In the genomic region with DNA sequence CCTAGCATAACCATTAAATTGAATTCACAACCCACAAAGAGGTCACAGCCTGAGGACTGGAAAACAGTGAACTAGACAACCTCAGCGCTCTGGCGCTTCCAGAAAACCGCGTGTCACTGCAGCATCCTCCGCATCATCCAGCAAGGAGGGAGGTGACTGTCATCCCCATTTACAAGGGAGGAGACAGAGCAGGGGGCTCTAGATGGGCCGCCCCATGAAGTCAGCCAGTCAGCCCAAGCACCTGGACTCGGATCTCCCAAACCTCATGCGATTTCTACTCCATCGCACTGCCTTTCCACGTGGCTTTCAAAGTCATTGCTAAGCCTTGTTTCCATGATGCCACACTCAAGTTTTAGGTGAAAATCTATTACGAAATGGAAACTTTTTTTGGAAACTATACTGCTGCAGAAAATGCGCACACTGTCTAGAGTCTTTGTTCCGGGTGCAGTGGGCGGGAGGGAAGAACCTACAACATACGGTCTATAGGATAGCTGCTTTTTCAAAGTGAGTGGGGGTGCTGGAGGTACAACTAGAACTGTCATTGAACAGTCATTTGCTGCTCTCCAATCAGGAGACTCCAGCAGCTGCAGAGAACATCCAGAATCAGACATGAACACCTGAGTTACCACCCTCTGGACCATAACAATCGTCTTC, we compare ENCODE assay signal across 14 cellular contexts. TPM values are rescaled to one million over a fixed set of nuclear protein-coding genes. Genes with fewer than 3 reads are reported as not detected.
DNase-seq lines count a peak whose midpoint lies in the region; ATAC-seq, FAIRE-seq and TF ChIP-seq lines count a peak whose summit lies in the region.
"Had no signal": no experiment of that assay in that cellular context is flagged by ENCODE, and none has a peak within 500 bp of the region (broad histone marks: within the 10 kb centered on the region; RNA-seq: fewer than 3 reads in every experiment).

No MANE protein-coding gene starts in this region.

- no peak for DNase-seq in DND-41
- no peak for DNase-seq in PC-3
- DNase-seq in astrocyte (ENCODE audit: low read depth) = no peak
- peak; percentile 62 for DNase-seq in osteoblast (ENCODE audit: insufficient read length, low spot score, missing footprints)
- DNase-seq in SHP77 (lab: John Stamatoyannopoulos, UW) = no peak
- no peak for DNase-seq in COLO668 (lab: John Stamatoyannopoulos, UW; ENCODE audit: unreplicated experiment)
- no peak for DNase-seq in glomerular visceral epithelial cell (ENCODE audit: extremely low spot score)
- DNase-seq: central memory CD4-positive, alpha-beta T cell; DMS79 treated with DMSO at 0.1 percent for 48 hours; GOT3; left lung; NCI-H1417 treated with DMSO at 0.1 percent for 48 hours; Peyer's patch had no signal

- H3K4me3 ChIP-seq in DND-41 (ENCODE audit: low read depth in 1 of 2, low read length in 2 of 2) (peak overlapping the region in 1 of 2 experiments; percentile 9; a peak in 1 of 4 replicates), PC-3 (ENCODE audit: low read length) (no peak overlapping the region), astrocyte (ENCODE audit: insufficient read depth, low read depth, low read length) (no peak overlapping the region), osteoblast (ENCODE audit: insufficient read depth, low read length) (no peak overlapping the region)
- H3K4me3 ChIP-seq: Peyer's patch had no signal

- H3K36me3 ChIP-seq in DND-41 (ENCODE audit: insufficient read depth, low read length) (peaks cover 53% of the 10 kb centered on the region), PC-3 (ENCODE audit: low read depth, low read length) (no peaks in the 10 kb centered on the region), astrocyte (ENCODE audit: insufficient read depth, low read length) (peaks cover 2% of the 10 kb centered on the region), osteoblast (ENCODE audit: insufficient read depth, low read length) (peaks cover 21% of the 10 kb centered on the region)
- H3K36me3 ChIP-seq: Peyer's patch had no signal

- no peaks in the 10 kb centered on the region for H3K9me3 Mint-ChIP-seq in astrocyte (ENCODE audit: unreplicated experiment)

- H3F3A ChIP-seq in PC-3 (ENCODE audit: low read length, unreplicated experiment) = no peaks in the 10 kb centered on the region

- intact Hi-C loops in PC-3 (cut with micrococcal nuclease) = no loop called here

- no TSS peak for BruUV-seq in PC-3 (replicated peaks; lab: Mats Ljungman, UMichigan)

- H3K27me3 ChIP-seq in DND-41 (ENCODE audit: insufficient read depth, low read length, poor library complexity) (no peaks in the 10 kb centered on the region), PC-3 (ENCODE audit: low read length) (no peaks in the 10 kb centered on the region), astrocyte (ENCODE audit: insufficient read depth, low read length) (no peaks in the 10 kb centered on the region), osteoblast (ENCODE audit: insufficient read depth, low read length) (no peaks in the 10 kb centered on the region)
- H3K27me3 ChIP-seq: left lung, Peyer's patch had no signal

- H4K20me1 ChIP-seq in DND-41 (ENCODE audit: insufficient read depth, low read length) (peaks cover 59% of the 10 kb centered on the region), PC-3 (ENCODE audit: low read length) (0 out of 2 replicates have a peak, but pooled peaks cover 4% of the 10 kb centered on the region), astrocyte (ENCODE audit: insufficient read depth, low read length) (peaks cover 71% of the 10 kb centered on the region), osteoblast (ENCODE audit: insufficient read depth, low read length) (peaks cover 65% of the 10 kb centered on the region)

- H2AFZ ChIP-seq in DND-41 (ENCODE audit: low read depth, low read length) (no peak overlapping the region), PC-3 (ENCODE audit: low read length) (no peak overlapping the region), astrocyte (ENCODE audit: low read depth, low read length) (no peak overlapping the region), osteoblast (ENCODE audit: low read length) (no peak overlapping the region)

- peaks cover 76% of the 10 kb centered on the region for H3K79me2 ChIP-seq in DND-41 (ENCODE audit: insufficient read depth, low read length)
- H3K79me2 ChIP-seq in PC-3 (ENCODE audit: low read length) = peaks cover 76% of the 10 kb centered on the region
- H3K79me2 ChIP-seq in astrocyte (ENCODE audit: insufficient read depth, low read length) = peaks cover 76% of the 10 kb centered on the region
- H3K79me2 ChIP-seq in osteoblast (ENCODE audit: insufficient read depth, low read length) = peaks cover 77% of the 10 kb centered on the region

- FAIRE-seq in astrocyte (lab: Jason Lieb, UNC) = no peak

- no peak for ATAC-seq in DND-41 (ENCODE audit: insufficient read depth, low read depth)
- ATAC-seq in PC-3 = no peak
- ATAC-seq in HG02885 (IDR thresholded peaks at IDR 0.05; ENCODE audit: poor library complexity, unreplicated experiment) = no peak
- ATAC-seq: left lung had no signal

- H3K36me3 Mint-ChIP-seq in astrocyte (ENCODE audit: low read depth, unreplicated experiment) = peaks cover 4% of the 10 kb centered on the region

- TF ChIP-seq CTCF in DND-41 (IDR thresholded peaks at IDR 0.05; ENCODE audit: borderline replicate concordance, extremely low read depth, low read length, poor library complexity, severe bottlenecking) = no peak
- no peak for TF ChIP-seq CTCF in PC-3 (conservative IDR thresholded peaks at IDR 0.05; ENCODE audit: low read depth, low read length)
- TF ChIP-seq CTCF in astrocyte (IDR thresholded peaks at IDR 0.05; ENCODE audit: insufficient read depth, low read depth, low read length) = no peak
- TF ChIP-seq CTCF in osteoblast (IDR thresholded peaks at IDR 0.05; ENCODE audit: extremely low read depth, low read depth, low read length) = no peak

- H3K4me1 ChIP-seq in DND-41 (ENCODE audit: insufficient read depth, low read length) (peaks cover 40% of the 10 kb centered on the region), PC-3 (ENCODE audit: insufficient read depth, low read length) (peaks cover 13% of the 10 kb centered on the region), astrocyte (ENCODE audit: insufficient read depth, low read length) (peaks cover 17% of the 10 kb centered on the region), osteoblast (ENCODE audit: insufficient read depth, low read length) (peaks cover 18% of the 10 kb centered on the region)

- H3K27me3 Mint-ChIP-seq in astrocyte (ENCODE audit: low read depth, unreplicated experiment) = no peaks in the 10 kb centered on the region

- H3K9me2 ChIP-seq in PC-3 (replicated peaks; ENCODE audit: low read length) = no peaks in the 10 kb centered on the region

- peaks cover 20% of the 10 kb centered on the region for H3K4me1 Mint-ChIP-seq in astrocyte (ENCODE audit: low read depth, unreplicated experiment)

- H3K27ac Mint-ChIP-seq in astrocyte (ENCODE audit: unreplicated experiment) = no peak overlapping the region

- H3K27ac ChIP-seq in DND-41 (ENCODE audit: low read length) (0 out of 2 replicates have a peak overlapping the region, but pooled peaks have one; percentile 20), PC-3 (ENCODE audit: low read length) (no peak overlapping the region), astrocyte (ENCODE audit: low read depth, low read length) (no peak overlapping the region), osteoblast (ENCODE audit: low read depth, low read length) (no peak overlapping the region)
- H3K27ac ChIP-seq: left lung, Peyer's patch had no signal

- H3K9me3 ChIP-seq in DND-41 (ENCODE audit: insufficient read depth, low read length, severe bottlenecking) (no peaks in the 10 kb centered on the region), PC-3 (ENCODE audit: low read length) (no peaks in the 10 kb centered on the region), astrocyte (ENCODE audit: insufficient read depth, low read depth, low read length) (no peaks in the 10 kb centered on the region), osteoblast (ENCODE audit: low read depth, low read length) (no peaks in the 10 kb centered on the region)
- H3K9me3 ChIP-seq: left lung, Peyer's patch had no signal

- POLR2A ChIA-PET in PC-3 (lab: Charles Lee; ENCODE audit: unreplicated experiment) = no interaction called here

- H3K4me2 ChIP-seq in DND-41 (ENCODE audit: insufficient read depth, low read length) (peak overlapping the region; percentile 32), PC-3 (ENCODE audit: low read length) (peak overlapping the region; percentile 28; the same call in 1 of the 2 replicates), astrocyte (ENCODE audit: low read length) (peak overlapping the region; percentile 23), osteoblast (ENCODE audit: insufficient read depth, low read length) (peak overlapping the region; percentile 18)

- CTCF ChIA-PET in PC-3 (lab: Charles Lee) = no interaction called here

- peak overlapping the region; percentile 92 for H3K4me3 Mint-ChIP-seq in astrocyte (ENCODE audit: unreplicated experiment)

- 0 out of 2 replicates have a peak overlapping the region, but pooled peaks have one; percentile 7 for H3K9ac ChIP-seq in DND-41 (ENCODE audit: low read depth, low read length)
- no peak overlapping the region for H3K9ac ChIP-seq in PC-3 (ENCODE audit: low read length)
- H3K9ac ChIP-seq in astrocyte (ENCODE audit: low read length) = no peak overlapping the region

RNA-seq across cellular contexts. Expression of gene AP3D1, which starts 2.8 kb away (rescaled TPM):
- 103 and 142 TPM in 2 replicates for total RNA-seq in PC-3 (2014; rRNA removed)
- 162 and 167 TPM in 2 replicates for total RNA-seq in astrocyte
- total RNA-seq in osteoblast = 119 and 121 TPM in 2 replicates

RNA-seq across cellular contexts. Expression of gene DOT1L, which starts 15.1 kb away (rescaled TPM):
- total RNA-seq in PC-3 (2014; rRNA removed) (11.4 and 19.7 TPM in 2 replicates), astrocyte (21.7 and 25.6 TPM in 2 replicates), osteoblast (6.9 and 7.1 TPM in 2 replicates)

RNA-seq across cellular contexts. Expression of gene IZUMO4, which starts 51.9 kb away (rescaled TPM):
- total RNA-seq in PC-3 (2014; rRNA removed) (1.0 and 3.6 TPM in 2 replicates), astrocyte (5.6 and 5.8 TPM in 2 replicates), osteoblast (0.36 and 2.4 TPM in 2 replicates)

RNA-seq across cellular contexts. Expression of gene MOB3A, which starts 52.5 kb away (rescaled TPM):
- total RNA-seq in PC-3 (2014; rRNA removed) (15.1 and 24.8 TPM in 2 replicates), astrocyte (45.3 and 47.2 TPM in 2 replicates), osteoblast (34.0 and 35.1 TPM in 2 replicates)
